Comparison of ENCODE assay signal across 1 cellular context in the genomic region with DNA sequence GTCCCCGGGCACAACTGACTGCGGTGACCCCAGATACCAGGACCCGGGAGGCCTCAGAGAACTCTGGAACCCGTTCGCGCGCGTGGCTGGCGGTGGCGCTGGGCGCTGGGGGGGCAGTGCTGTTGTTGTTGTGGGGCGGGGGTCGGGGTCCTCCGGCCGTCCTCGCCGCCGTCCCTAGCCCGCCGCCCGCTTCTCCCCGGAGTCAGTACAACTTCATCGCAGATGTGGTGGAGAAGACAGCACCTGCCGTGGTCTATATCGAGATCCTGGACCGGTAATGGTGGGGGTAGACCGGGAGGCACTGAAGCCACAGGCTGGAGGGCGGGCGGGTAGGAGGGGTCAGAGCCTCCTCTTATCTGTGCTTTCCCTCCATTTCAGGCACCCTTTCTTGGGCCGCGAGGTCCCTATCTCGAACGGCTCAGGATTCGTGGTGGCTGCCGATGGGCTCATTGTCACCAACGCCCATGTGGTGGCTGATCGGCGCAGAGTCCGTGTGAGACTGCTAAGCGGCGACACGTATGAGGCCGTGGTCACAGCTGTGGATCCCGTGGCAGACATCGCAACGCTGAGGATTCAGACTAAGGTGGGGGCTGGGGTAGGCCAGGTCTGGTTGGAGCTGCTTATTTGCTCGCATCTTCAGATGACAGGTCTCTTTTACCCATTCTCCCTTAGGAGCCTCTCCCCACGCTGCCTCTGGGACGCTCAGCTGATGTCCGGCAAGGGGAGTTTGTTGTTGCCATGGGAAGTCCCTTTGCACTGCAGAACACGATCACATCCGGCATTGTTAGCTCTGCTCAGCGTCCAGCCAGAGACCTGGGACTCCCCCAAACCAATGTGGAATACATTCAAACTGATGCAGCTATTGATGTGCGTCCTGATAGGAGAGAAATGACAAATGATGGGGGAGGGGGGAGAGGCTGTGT.
TF ChIP-seq lines count a peak whose summit lies in the region.

No MANE protein-coding gene starts in this region.

TF ChIP-seq in GM23338, 12 proteins besides CTCF, POLR2A, EP300 and RAD21 (continued from another document):
- TF ChIP-seq, protein P1, sequence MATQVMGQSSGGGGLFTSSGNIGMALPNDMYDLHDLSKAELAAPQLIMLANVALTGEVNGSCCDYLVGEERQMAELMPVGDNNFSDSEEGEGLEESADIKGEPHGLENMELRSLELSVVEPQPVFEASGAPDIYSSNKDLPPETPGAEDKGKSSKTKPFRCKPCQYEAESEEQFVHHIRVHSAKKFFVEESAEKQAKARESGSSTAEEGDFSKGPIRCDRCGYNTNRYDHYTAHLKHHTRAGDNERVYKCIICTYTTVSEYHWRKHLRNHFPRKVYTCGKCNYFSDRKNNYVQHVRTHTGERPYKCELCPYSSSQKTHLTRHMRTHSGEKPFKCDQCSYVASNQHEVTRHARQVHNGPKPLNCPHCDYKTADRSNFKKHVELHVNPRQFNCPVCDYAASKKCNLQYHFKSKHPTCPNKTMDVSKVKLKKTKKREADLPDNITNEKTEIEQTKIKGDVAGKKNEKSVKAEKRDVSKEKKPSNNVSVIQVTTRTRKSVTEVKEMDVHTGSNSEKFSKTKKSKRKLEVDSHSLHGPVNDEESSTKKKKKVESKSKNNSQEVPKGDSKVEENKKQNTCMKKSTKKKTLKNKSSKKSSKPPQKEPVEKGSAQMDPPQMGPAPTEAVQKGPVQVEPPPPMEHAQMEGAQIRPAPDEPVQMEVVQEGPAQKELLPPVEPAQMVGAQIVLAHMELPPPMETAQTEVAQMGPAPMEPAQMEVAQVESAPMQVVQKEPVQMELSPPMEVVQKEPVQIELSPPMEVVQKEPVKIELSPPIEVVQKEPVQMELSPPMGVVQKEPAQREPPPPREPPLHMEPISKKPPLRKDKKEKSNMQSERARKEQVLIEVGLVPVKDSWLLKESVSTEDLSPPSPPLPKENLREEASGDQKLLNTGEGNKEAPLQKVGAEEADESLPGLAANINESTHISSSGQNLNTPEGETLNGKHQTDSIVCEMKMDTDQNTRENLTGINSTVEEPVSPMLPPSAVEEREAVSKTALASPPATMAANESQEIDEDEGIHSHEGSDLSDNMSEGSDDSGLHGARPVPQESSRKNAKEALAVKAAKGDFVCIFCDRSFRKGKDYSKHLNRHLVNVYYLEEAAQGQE (IDR thresholded peaks at IDR 0.05; ENCODE audit: unreplicated experiment): no peak
- no peak for TF ChIP-seq ZNF114 (CRISPR knock-in tag; IDR thresholded peaks at IDR 0.05)
